1 cellular context compared by ENCODE assay signal in the genomic region with DNA sequence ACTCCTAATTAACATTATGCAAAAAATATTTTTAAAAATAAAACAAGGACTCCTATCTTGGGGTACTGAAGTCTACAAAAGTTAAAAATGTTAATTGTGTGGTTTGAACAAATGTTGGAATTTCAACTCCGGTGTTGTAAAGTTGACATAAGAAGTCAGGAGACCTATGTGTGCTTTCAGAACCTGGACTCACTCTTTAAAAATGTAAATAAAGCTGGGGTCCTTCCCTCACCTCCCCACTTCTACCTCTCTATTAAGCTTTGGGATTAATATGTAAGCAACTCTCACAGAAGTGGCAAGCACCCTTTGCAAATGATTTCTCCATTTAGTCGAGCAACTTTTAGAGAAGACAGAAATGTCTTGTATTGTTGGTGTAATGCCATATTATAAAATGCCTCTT.
TF ChIP-seq lines count a peak whose summit lies in the region.

No MANE protein-coding gene starts in this region.

TF ChIP-seq in HepG2, 621 proteins besides CTCF, POLR2A, EP300 and RAD21 (continued from another document and continues in another):
- TF ChIP-seq, protein P1, sequence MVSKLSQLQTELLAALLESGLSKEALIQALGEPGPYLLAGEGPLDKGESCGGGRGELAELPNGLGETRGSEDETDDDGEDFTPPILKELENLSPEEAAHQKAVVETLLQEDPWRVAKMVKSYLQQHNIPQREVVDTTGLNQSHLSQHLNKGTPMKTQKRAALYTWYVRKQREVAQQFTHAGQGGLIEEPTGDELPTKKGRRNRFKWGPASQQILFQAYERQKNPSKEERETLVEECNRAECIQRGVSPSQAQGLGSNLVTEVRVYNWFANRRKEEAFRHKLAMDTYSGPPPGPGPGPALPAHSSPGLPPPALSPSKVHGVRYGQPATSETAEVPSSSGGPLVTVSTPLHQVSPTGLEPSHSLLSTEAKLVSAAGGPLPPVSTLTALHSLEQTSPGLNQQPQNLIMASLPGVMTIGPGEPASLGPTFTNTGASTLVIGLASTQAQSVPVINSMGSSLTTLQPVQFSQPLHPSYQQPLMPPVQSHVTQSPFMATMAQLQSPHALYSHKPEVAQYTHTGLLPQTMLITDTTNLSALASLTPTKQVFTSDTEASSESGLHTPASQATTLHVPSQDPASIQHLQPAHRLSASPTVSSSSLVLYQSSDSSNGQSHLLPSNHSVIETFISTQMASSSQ (IDR thresholded peaks at IDR 0.05; ENCODE audit: low read depth): 0 out of 2 replicates have a peak, but pooled peaks have one; percentile 9
- TF ChIP-seq, protein P1 (CRISPR knock-in tag; IDR thresholded peaks at IDR 0.05; ENCODE audit: borderline replicate concordance): no peak
- TF ChIP-seq HOXA3 (CRISPR knock-in tag; IDR thresholded peaks at IDR 0.05) (no peak), GTF3A (CRISPR knock-in tag; conservative IDR thresholded peaks at IDR 0.05) (no peak), ZNF564 (CRISPR knock-in tag; IDR thresholded peaks at IDR 0.05) (no peak), SNRNP70 (IDR thresholded peaks at IDR 0.05; ENCODE audit: low read depth, low read length) (no peak), ZBTB7B (CRISPR knock-in tag; IDR thresholded peaks at IDR 0.05) (no peak), KAT8 (CRISPR knock-in tag; IDR thresholded peaks at IDR 0.05) (no peak), KMT2B (CRISPR knock-in tag; IDR thresholded peaks at IDR 0.05) (no peak), ZNF33B (CRISPR knock-in tag; IDR thresholded peaks at IDR 0.05) (no peak), HNF4G (IDR thresholded peaks at IDR 0.05; ENCODE audit: borderline replicate concordance, low read depth, low read length) (no peak), HNF4G (CRISPR knock-in tag; IDR thresholded peaks at IDR 0.05; ENCODE audit: borderline replicate concordance, low read depth) (no peak), JUND (CRISPR knock-in tag; IDR thresholded peaks at IDR 0.05) (no peak), SYNCRIP (IDR thresholded peaks at IDR 0.05; ENCODE audit: insufficient read depth, low read depth, low read length) (no peak), MAZ (IDR thresholded peaks at IDR 0.05; ENCODE audit: borderline replicate concordance, low read depth, low read length) (no peak), MAZ (CRISPR knock-in tag; IDR thresholded peaks at IDR 0.05; ENCODE audit: low read depth) (no peak), ZNF850 (CRISPR knock-in tag; conservative IDR thresholded peaks at IDR 0.05) (no peak), ZNF776 (CRISPR knock-in tag; IDR thresholded peaks at IDR 0.05) (no peak), MTF2 (CRISPR knock-in tag; IDR thresholded peaks at IDR 0.05; ENCODE audit: borderline replicate concordance) (no peak), MBNL3 (CRISPR knock-in tag; conservative IDR thresholded peaks at IDR 0.05) (no peak), ZNF672 (CRISPR knock-in tag; IDR thresholded peaks at IDR 0.05) (no peak), SP140L (CRISPR knock-in tag; IDR thresholded peaks at IDR 0.05; ENCODE audit: borderline replicate concordance) (no peak), NFE2L1 (CRISPR knock-in tag; IDR thresholded peaks at IDR 0.05; ENCODE audit: borderline replicate concordance) (no peak), REXO4 (CRISPR knock-in tag; IDR thresholded peaks at IDR 0.05; ENCODE audit: borderline replicate concordance) (no peak), NKX3-1 (CRISPR knock-in tag; IDR thresholded peaks at IDR 0.05) (no peak), TEAD3 (CRISPR knock-in tag; optimal IDR thresholded peaks at IDR 0.05; ENCODE audit: borderline replicate concordance) (peak; percentile 49), ADNP (CRISPR knock-in tag; IDR thresholded peaks at IDR 0.05) (no peak), GATAD1 (CRISPR knock-in tag; IDR thresholded peaks at IDR 0.05) (no peak), SMAD3 (CRISPR knock-in tag; IDR thresholded peaks at IDR 0.05) (no peak), ZNF530 (CRISPR knock-in tag; IDR thresholded peaks at IDR 0.05; ENCODE audit: low read depth) (no peak), ZNF382 (CRISPR knock-in tag; IDR thresholded peaks at IDR 0.05; ENCODE audit: borderline replicate concordance) (no peak), RBM39 (IDR thresholded peaks at IDR 0.05; ENCODE audit: low read depth, low read length, poor library complexity, severe bottlenecking) (no peak), BRCA1 (CRISPR knock-in tag; IDR thresholded peaks at IDR 0.05) (no peak), U2AF2 (IDR thresholded peaks at IDR 0.05; ENCODE audit: low read depth, low read length) (no peak), PRMT3 (CRISPR knock-in tag; IDR thresholded peaks at IDR 0.05; ENCODE audit: borderline replicate concordance, low read depth) (no peak), SKI (IDR thresholded peaks at IDR 0.05; ENCODE audit: partially characterized antibody) (no peak), STAT5B (CRISPR knock-in tag; IDR thresholded peaks at IDR 0.05) (no peak)
- TF ChIP-seq, protein P2, sequence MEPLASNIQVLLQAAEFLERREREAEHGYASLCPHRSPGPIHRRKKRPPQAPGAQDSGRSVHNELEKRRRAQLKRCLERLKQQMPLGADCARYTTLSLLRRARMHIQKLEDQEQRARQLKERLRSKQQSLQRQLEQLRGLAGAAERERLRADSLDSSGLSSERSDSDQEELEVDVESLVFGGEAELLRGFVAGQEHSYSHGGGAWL (CRISPR knock-in tag; IDR thresholded peaks at IDR 0.05): no peak
- TF ChIP-seq, protein P3, sequence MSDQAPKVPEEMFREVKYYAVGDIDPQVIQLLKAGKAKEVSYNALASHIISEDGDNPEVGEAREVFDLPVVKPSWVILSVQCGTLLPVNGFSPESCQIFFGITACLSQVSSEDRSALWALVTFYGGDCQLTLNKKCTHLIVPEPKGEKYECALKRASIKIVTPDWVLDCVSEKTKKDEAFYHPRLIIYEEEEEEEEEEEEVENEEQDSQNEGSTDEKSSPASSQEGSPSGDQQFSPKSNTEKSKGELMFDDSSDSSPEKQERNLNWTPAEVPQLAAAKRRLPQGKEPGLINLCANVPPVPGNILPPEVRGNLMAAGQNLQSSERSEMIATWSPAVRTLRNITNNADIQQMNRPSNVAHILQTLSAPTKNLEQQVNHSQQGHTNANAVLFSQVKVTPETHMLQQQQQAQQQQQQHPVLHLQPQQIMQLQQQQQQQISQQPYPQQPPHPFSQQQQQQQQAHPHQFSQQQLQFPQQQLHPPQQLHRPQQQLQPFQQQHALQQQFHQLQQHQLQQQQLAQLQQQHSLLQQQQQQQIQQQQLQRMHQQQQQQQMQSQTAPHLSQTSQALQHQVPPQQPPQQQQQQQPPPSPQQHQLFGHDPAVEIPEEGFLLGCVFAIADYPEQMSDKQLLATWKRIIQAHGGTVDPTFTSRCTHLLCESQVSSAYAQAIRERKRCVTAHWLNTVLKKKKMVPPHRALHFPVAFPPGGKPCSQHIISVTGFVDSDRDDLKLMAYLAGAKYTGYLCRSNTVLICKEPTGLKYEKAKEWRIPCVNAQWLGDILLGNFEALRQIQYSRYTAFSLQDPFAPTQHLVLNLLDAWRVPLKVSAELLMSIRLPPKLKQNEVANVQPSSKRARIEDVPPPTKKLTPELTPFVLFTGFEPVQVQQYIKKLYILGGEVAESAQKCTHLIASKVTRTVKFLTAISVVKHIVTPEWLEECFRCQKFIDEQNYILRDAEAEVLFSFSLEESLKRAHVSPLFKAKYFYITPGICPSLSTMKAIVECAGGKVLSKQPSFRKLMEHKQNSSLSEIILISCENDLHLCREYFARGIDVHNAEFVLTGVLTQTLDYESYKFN (CRISPR knock-in tag; conservative IDR thresholded peaks at IDR 0.05): peak; percentile 52
- TF ChIP-seq, protein P4, sequence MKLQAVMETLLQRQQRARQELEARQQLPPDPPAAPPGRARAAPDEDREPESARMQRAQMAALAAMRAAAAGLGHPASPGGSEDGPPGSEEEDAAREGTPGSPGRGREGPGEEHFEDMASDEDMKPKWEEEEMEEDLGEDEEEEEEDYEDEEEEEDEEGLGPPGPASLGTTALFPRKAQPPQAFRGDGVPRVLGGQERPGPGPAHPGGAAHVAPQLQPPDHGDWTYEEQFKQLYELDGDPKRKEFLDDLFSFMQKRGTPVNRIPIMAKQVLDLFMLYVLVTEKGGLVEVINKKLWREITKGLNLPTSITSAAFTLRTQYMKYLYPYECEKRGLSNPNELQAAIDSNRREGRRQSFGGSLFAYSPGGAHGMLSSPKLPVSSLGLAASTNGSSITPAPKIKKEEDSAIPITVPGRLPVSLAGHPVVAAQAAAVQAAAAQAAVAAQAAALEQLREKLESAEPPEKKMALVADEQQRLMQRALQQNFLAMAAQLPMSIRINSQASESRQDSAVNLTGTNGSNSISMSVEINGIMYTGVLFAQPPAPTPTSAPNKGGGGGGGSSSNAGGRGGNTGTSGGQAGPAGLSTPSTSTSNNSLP (IDR thresholded peaks at IDR 0.05; ENCODE audit: low read depth, low read length): no peak
- TF ChIP-seq, protein P5, sequence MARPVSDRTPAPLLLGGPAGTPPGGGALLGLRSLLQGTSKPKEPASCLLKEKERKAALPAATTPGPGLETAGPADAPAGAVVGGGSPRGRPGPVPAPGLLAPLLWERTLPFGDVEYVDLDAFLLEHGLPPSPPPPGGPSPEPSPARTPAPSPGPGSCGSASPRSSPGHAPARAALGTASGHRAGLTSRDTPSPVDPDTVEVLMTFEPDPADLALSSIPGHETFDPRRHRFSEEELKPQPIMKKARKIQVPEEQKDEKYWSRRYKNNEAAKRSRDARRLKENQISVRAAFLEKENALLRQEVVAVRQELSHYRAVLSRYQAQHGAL (CRISPR knock-in tag; IDR thresholded peaks at IDR 0.05; ENCODE audit: not compliant biosample characterization): no peak
- TF ChIP-seq, protein P6, sequence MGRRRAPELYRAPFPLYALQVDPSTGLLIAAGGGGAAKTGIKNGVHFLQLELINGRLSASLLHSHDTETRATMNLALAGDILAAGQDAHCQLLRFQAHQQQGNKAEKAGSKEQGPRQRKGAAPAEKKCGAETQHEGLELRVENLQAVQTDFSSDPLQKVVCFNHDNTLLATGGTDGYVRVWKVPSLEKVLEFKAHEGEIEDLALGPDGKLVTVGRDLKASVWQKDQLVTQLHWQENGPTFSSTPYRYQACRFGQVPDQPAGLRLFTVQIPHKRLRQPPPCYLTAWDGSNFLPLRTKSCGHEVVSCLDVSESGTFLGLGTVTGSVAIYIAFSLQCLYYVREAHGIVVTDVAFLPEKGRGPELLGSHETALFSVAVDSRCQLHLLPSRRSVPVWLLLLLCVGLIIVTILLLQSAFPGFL (CRISPR knock-in tag; IDR thresholded peaks at IDR 0.05): no peak
- TF ChIP-seq, protein P7, sequence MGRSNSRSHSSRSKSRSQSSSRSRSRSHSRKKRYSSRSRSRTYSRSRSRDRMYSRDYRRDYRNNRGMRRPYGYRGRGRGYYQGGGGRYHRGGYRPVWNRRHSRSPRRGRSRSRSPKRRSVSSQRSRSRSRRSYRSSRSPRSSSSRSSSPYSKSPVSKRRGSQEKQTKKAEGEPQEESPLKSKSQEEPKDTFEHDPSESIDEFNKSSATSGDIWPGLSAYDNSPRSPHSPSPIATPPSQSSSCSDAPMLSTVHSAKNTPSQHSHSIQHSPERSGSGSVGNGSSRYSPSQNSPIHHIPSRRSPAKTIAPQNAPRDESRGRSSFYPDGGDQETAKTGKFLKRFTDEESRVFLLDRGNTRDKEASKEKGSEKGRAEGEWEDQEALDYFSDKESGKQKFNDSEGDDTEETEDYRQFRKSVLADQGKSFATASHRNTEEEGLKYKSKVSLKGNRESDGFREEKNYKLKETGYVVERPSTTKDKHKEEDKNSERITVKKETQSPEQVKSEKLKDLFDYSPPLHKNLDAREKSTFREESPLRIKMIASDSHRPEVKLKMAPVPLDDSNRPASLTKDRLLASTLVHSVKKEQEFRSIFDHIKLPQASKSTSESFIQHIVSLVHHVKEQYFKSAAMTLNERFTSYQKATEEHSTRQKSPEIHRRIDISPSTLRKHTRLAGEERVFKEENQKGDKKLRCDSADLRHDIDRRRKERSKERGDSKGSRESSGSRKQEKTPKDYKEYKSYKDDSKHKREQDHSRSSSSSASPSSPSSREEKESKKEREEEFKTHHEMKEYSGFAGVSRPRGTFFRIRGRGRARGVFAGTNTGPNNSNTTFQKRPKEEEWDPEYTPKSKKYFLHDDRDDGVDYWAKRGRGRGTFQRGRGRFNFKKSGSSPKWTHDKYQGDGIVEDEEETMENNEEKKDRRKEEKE (IDR thresholded peaks at IDR 0.05): no peak
- TF ChIP-seq, protein P8, sequence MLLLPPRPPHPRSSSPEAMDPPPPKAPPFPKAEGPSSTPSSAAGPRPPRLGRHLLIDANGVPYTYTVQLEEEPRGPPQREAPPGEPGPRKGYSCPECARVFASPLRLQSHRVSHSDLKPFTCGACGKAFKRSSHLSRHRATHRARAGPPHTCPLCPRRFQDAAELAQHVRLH (CRISPR knock-in tag; IDR thresholded peaks at IDR 0.05; ENCODE audit: borderline replicate concordance, low read depth): no peak
- TF ChIP-seq, protein P9, sequence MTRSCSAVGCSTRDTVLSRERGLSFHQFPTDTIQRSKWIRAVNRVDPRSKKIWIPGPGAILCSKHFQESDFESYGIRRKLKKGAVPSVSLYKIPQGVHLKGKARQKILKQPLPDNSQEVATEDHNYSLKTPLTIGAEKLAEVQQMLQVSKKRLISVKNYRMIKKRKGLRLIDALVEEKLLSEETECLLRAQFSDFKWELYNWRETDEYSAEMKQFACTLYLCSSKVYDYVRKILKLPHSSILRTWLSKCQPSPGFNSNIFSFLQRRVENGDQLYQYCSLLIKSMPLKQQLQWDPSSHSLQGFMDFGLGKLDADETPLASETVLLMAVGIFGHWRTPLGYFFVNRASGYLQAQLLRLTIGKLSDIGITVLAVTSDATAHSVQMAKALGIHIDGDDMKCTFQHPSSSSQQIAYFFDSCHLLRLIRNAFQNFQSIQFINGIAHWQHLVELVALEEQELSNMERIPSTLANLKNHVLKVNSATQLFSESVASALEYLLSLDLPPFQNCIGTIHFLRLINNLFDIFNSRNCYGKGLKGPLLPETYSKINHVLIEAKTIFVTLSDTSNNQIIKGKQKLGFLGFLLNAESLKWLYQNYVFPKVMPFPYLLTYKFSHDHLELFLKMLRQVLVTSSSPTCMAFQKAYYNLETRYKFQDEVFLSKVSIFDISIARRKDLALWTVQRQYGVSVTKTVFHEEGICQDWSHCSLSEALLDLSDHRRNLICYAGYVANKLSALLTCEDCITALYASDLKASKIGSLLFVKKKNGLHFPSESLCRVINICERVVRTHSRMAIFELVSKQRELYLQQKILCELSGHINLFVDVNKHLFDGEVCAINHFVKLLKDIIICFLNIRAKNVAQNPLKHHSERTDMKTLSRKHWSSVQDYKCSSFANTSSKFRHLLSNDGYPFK (CRISPR knock-in tag; IDR thresholded peaks at IDR 0.05; ENCODE audit: borderline replicate concordance): no peak
- TF ChIP-seq, protein P10, sequence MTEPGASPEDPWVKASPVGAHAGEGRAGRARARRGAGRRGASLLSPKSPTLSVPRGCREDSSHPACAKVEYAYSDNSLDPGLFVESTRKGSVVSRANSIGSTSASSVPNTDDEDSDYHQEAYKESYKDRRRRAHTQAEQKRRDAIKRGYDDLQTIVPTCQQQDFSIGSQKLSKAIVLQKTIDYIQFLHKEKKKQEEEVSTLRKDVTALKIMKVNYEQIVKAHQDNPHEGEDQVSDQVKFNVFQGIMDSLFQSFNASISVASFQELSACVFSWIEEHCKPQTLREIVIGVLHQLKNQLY (CRISPR knock-in tag; IDR thresholded peaks at IDR 0.05): peak; percentile 45; the same call in 1 of the 2 replicates
